ENCODE assay signal across 8 cellular contexts in genomic region chr7:111560773-111561658, GRCh38. TPM values are rescaled to one million over a fixed set of nuclear protein-coding genes. Genes with fewer than 3 reads are reported as not detected.
DNase-seq lines count a peak whose midpoint lies in the region; ATAC-seq lines count a peak whose summit lies in the region.

No MANE protein-coding gene starts in this region.

- no peaks in the 10 kb centered on the region for H3K9me3 Mint-ChIP-seq in activated T-cell treated with anti-CD3 and anti-CD28 coated beads, Interleukin-2, amount 50 U/mL, for 4 hours

- no peaks in the 10 kb centered on the region for H3K27me3 ChIP-seq in neuron (ENCODE audit: insufficient read depth, low read length)

- no peaks in the 10 kb centered on the region for H3K36me3 ChIP-seq in neuron (ENCODE audit: insufficient read depth, low read length)

- H3K4me3 Mint-ChIP-seq in activated T-cell treated with anti-CD3 and anti-CD28 coated beads, Interleukin-2, amount 50 U/mL, for 4 hours: peak overlapping the region; percentile 91

- H3K9me3 ChIP-seq in neuron (ENCODE audit: low read length): peaks cover 3% of the 10 kb centered on the region

- H3K27me3 Mint-ChIP-seq in activated T-cell treated with anti-CD3 and anti-CD28 coated beads, Interleukin-2, amount 50 U/mL, for 4 hours (ENCODE audit: low read depth): no peaks in the 10 kb centered on the region

- H3K4me3 ChIP-seq in neuron (ENCODE audit: low read length): peak overlapping the region; percentile 75

- DNase-seq in activated T-cell treated with anti-CD3 and anti-CD28 coated beads, Interleukin-2, amount 50 U/mL, for 4 hours: no peak
- DNase-seq in activated T-cell treated with anti-CD3 and anti-CD28 coated beads for 4 hours (no peak), RPMI7951 (ENCODE audit: low read depth) (peak; percentile 52), epithelial cell of prostate (ENCODE audit: low read depth, low spot score) (no peak), Ammon's horn (ENCODE audit: low spot score) (no peak), cortex of kidney (lab: John Stamatoyannopoulos, UW) (no peak), NCI-H2227 treated with DMSO at 0.1 percent for 48 hours (lab: John Stamatoyannopoulos, UW) (no peak)

- peaks cover 29% of the 10 kb centered on the region for H3K36me3 Mint-ChIP-seq in activated T-cell treated with anti-CD3 and anti-CD28 coated beads, Interleukin-2, amount 50 U/mL, for 4 hours (ENCODE audit: insufficient read depth)

- H3K4me1 Mint-ChIP-seq in activated T-cell treated with anti-CD3 and anti-CD28 coated beads, Interleukin-2, amount 50 U/mL, for 4 hours (ENCODE audit: low read depth): peaks cover 45% of the 10 kb centered on the region

- H2AFZ ChIP-seq in neuron (ENCODE audit: low read depth, low read length): no peak overlapping the region

- peak overlapping the region; percentile 54 for H3K27ac ChIP-seq in epithelial cell of prostate

- no peak for ATAC-seq in activated T-cell treated with anti-CD3 and anti-CD28 coated beads, Interleukin-2, amount 50 U/mL, for 4 hours

- H3K4me1 ChIP-seq in neuron (ENCODE audit: insufficient read depth, low read length): peaks cover 4% of the 10 kb centered on the region

RNA-seq across cellular contexts. Expression of gene IMMP2L, which starts 1.3 kb away (rescaled TPM):
- 10 to 100 TPM; 18.7 to 22.9 (median 19.2) TPM for total RNA-seq in activated T-cell treated with anti-CD3 and anti-CD28 coated beads, Interleukin-2, amount 50 U/mL, for 4 hours
- 9.8 and 10.5 TPM in 2 replicates for total RNA-seq in RPMI7951 (2014; rRNA removed; shearing (Covaris generic))
